ENCODE assay signal across 22 cellular contexts in the genomic region with DNA sequence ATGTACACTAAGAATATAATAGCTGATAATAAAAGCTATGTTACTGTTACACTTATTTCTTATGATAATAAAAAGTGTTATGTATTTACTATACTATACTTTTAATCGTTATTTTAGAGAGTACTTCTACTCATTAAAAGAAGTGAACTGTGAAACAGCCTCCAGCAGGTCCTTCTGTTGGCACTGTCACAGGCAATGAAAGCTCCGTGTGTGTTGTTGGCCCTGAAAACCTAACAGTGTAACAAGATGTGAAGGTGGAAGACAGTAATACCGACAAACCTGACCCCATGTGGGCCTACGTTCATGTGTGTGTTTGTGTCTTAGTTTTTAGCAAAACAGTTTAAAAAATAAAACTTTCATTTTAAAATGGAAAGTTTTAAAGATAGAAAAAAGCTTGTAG.
"Had no signal": no experiment of that assay in that cellular context is flagged by ENCODE, and none has a peak within 500 bp of the region (broad histone marks: within the 10 kb centered on the region; RNA-seq: fewer than 3 reads in every experiment).

No MANE protein-coding gene starts in this region.

- H3K4me2 ChIP-seq: KMS-11 had no signal

- H3K27me3 ChIP-seq: SJSA1 had no signal

- H3K4me3 ChIP-seq: SJSA1, SK-N-MC had no signal

- DNase-seq: IMR-90, Kasumi-1, MM.1S, NCI-H1092 treated with DMSO at 0.1 percent for 48 hours, NCI-H1436, NCI-H187, NCI-H2029, NCI-H2081 treated with DMSO at 0.1 percent for 48 hours, NCI-H2171, NCI-H226, NCI-H446, NCI-H510A, NCI-H524 treated with DMSO at 0.1 percent for 48 hours, NCI-H82, Right ventricle myocardium superior, RPMI8226, SIG-M5 had no signal

- FAIRE-seq: HepG2, RCC 7860 had no signal

- H3K27ac ChIP-seq: KMS-11, SJSA1, SK-N-MC had no signal

- H3K9me3 ChIP-seq: SJSA1 had no signal

- ATAC-seq: HepG2 had no signal
